In genomic region chr3:49104427-49105291, GRCh38 we compare ENCODE assay signal across 1 cellular context.
TF ChIP-seq lines count a peak whose summit lies in the region.

TSS of gene QARS1 (minus strand) at chr3:49104757. CDS start at chr3:49104733, 24 bp downstream.

TF ChIP-seq in HCT116, 20 proteins besides CTCF, POLR2A, EP300 and RAD21 (continued from another document):
- no peak for TF ChIP-seq EZH2 (IDR thresholded peaks at IDR 0.05)
- TF ChIP-seq SP1 (IDR thresholded peaks at IDR 0.05; ENCODE audit: low read depth), result peak; percentile 76
- TF ChIP-seq JUND (IDR thresholded peaks at IDR 0.05), result no peak
- TF ChIP-seq ELF1 (IDR thresholded peaks at IDR 0.05; ENCODE audit: borderline replicate concordance, low read depth), result no peak; the same call in 1 of the 2 replicates
- TF ChIP-seq, protein P1, sequence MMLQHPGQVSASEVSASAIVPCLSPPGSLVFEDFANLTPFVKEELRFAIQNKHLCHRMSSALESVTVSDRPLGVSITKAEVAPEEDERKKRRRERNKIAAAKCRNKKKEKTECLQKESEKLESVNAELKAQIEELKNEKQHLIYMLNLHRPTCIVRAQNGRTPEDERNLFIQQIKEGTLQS (IDR thresholded peaks at IDR 0.05), result no peak
- TF ChIP-seq YY1 (IDR thresholded peaks at IDR 0.05; ENCODE audit: extremely low read depth, insufficient replicate concordance, low read depth, low read length), result peak; percentile 92
- no peak for TF ChIP-seq ZNF274 (IDR thresholded peaks at IDR 0.05; ENCODE audit: low read depth, low read length)
- no peak for TF ChIP-seq CBX3 (IDR thresholded peaks at IDR 0.05; ENCODE audit: low read depth)
- TF ChIP-seq ZFX (IDR thresholded peaks at IDR 0.05), result peak; percentile 84; the same call in 1 of the 2 replicates
